Comparison of ENCODE assay signal across 27 cellular contexts in genomic region chr7:45102785-45103712, GRCh38. TPM values are rescaled to one million over a fixed set of nuclear protein-coding genes. Genes with fewer than 3 reads are reported as not detected.
DNase-seq lines count a peak whose midpoint lies in the region; ATAC-seq, FAIRE-seq and TF ChIP-seq lines count a peak whose summit lies in the region.
"Had no signal": no experiment of that assay in that cellular context is flagged by ENCODE, and none has a peak within 500 bp of the region (broad histone marks: within the 10 kb centered on the region; RNA-seq: fewer than 3 reads in every experiment).

No MANE protein-coding gene starts in this region.

- H3K9me1 ChIP-seq in K562 (ENCODE audit: control insufficient read depth, insufficient read depth, low read length): peaks cover 5% of the 10 kb centered on the region

- no peak overlapping the region for H3K4me3 Mint-ChIP-seq in activated CD8-positive, alpha-beta T cell treated with anti-CD3 and anti-CD28 coated beads for 36 hours
- no peak overlapping the region for H3K4me3 Mint-ChIP-seq in activated CD8-positive, alpha-beta T cell treated with anti-CD3 and anti-CD28 coated beads, Interleukin-2, amount 10 ng/mL, durations not matched to agents 7 days and 5 days
- H3K4me3 Mint-ChIP-seq in stimulated activated effector memory CD8-positive, alpha-beta T cell treated with anti-CD3 and anti-CD28 coated beads, Interleukin-12 subunit alpha, Interleukin-12 subunit beta, amount 100 ng/mL, for 72 hours: no peak overlapping the region
- H3K4me3 Mint-ChIP-seq: CD8-positive, alpha-beta T cell had no signal

- TF ChIP-seq POLR2A in K562 (conservative IDR thresholded peaks at IDR 0.05): no peak

- no peaks in the 10 kb centered on the region for H3K9me3 ChIP-seq in K562 (replicated peaks; ENCODE audit: control insufficient read depth, insufficient read depth, low read depth, low read length)
- H3K9me3 ChIP-seq: BLaER1 treated with 17β-estradiol and CSF1 and Interleukin-3, amounts not matched to agents 10 nM and 100 nM; MG63; SJSA1 had no signal

- peak overlapping the region; percentile 16 for H3K27ac Mint-ChIP-seq in activated CD8-positive, alpha-beta T cell treated with anti-CD3 and anti-CD28 coated beads for 36 hours
- no peak overlapping the region for H3K27ac Mint-ChIP-seq in activated CD8-positive, alpha-beta T cell treated with anti-CD3 and anti-CD28 coated beads, Interleukin-2, amount 10 ng/mL, durations not matched to agents 7 days and 5 days
- peak overlapping the region; percentile 12 for H3K27ac Mint-ChIP-seq in stimulated activated effector memory CD8-positive, alpha-beta T cell treated with anti-CD3 and anti-CD28 coated beads, Interleukin-12 subunit alpha, Interleukin-12 subunit beta, amount 100 ng/mL, for 72 hours
- H3K27ac Mint-ChIP-seq: CD8-positive, alpha-beta T cell had no signal

- H3K27me3 ChIP-seq in K562 (ENCODE audit: control insufficient read depth in 2 of 2, insufficient read depth in 2 of 2, low read length in 2 of 2): no peaks in the 10 kb centered on the region
- H3K27me3 ChIP-seq: BLaER1 treated with 17β-estradiol and CSF1 and Interleukin-3, amounts not matched to agents 10 nM and 100 nM; MG63; SJSA1 had no signal

- TF ChIP-seq EP300 in K562 (IDR thresholded peaks at IDR 0.05; ENCODE audit: low read length): no peak

- no peak for FAIRE-seq in K562 (lab: Jason Lieb, UNC)
- FAIRE-seq: G401.6, GM12892, RCC 7860 had no signal

- peaks cover 42% of the 10 kb centered on the region for H3K79me2 ChIP-seq in K562 (ENCODE audit: control insufficient read depth, insufficient read depth, low read length)

- no peak overlapping the region for H3K4me2 ChIP-seq in K562 (ENCODE audit: insufficient read depth, low read length)
- H3K4me2 ChIP-seq: BLaER1 treated with 17β-estradiol and CSF1 and Interleukin-3, amounts not matched to agents 10 nM and 100 nM had no signal

- H3K4me3 ChIP-seq in K562: no peak overlapping the region
- H3K4me3 ChIP-seq: BLaER1 treated with 17β-estradiol and CSF1 and Interleukin-3, amounts not matched to agents 10 nM and 100 nM; MG63; SJSA1 had no signal

- no peak overlapping the region for H3K9ac ChIP-seq in K562 (ENCODE audit: insufficient read depth in 1 of 2, low read depth in 2 of 2, low read length in 2 of 2)

- peaks cover 1 to 23% of the 10 kb centered on the region in 2 experiments; a peak in 3 of 5 replicates for H3K4me1 ChIP-seq in K562 (replicated peaks in 1 of 2; ENCODE audit: control insufficient read depth in 2 of 2, insufficient read depth in 2 of 2, low read length in 2 of 2)
- H3K4me1 ChIP-seq: SJSA1 had no signal

- no peak for TF ChIP-seq RAD21 in K562 (CRISPR knock-in tag; conservative IDR thresholded peaks at IDR 0.05 in 1 of 2, IDR thresholded peaks at IDR 0.05 in 1 of 2)

- peaks cover 48% of the 10 kb centered on the region for H4K20me1 ChIP-seq in K562 (replicated peaks; ENCODE audit: control insufficient read depth, insufficient read depth, low read length)

- no peak overlapping the region for H3K27ac ChIP-seq in K562 (ENCODE audit: extremely low read depth, low read depth, low read length)
- H3K27ac ChIP-seq: BLaER1 treated with 17β-estradiol and CSF1 and Interleukin-3, amounts not matched to agents 10 nM and 100 nM; SJSA1 had no signal

- no peak for TF ChIP-seq CTCF in activated CD8-positive, alpha-beta T cell treated with anti-CD3 and anti-CD28 coated beads for 36 hours (IDR thresholded peaks at IDR 0.05)
- TF ChIP-seq CTCF in K562 (IDR thresholded peaks at IDR 0.05 in 2 of 3, conservative IDR thresholded peaks at IDR 0.05 in 1 of 3; ENCODE audit: insufficient read depth in 2 of 3, low read depth in 1 of 3, low read length in 3 of 3): no peak

- POLR2A ChIA-PET in activated CD8-positive, alpha-beta T cell treated with anti-CD3 and anti-CD28 coated beads for 36 hours (lab: Charles Lee): interaction anchor here (0.6 to 1.2 kb wide), 4 partner anchors 10 to 146 kb away, joined by 3 to 7 read pairs (median 4); no protein-coding TSS in a partner anchor
- POLR2A ChIA-PET in activated CD8-positive, alpha-beta T cell treated with anti-CD3 and anti-CD28 coated beads, Interleukin-2, amount 10 ng/mL, durations not matched to agents 7 days and 5 days (lab: Charles Lee): interaction anchor here (0.5 to 0.8 kb wide), 3 partner anchors 8 to 108 kb away, joined by 3 to 4 read pairs (median 4); partner anchors contain the start of gene TBRG4
- POLR2A ChIA-PET in K562 (lab: Yijun Ruan, JAX): interaction anchor here (0.6 to 4.2 kb wide), 6 partner anchors 9 to 811 kb away, joined by 3 to 19 read pairs (median 4); partner anchors contain the start of gene TBRG4

- peaks cover 93% of the 10 kb centered on the region for H3K36me3 ChIP-seq in K562 (ENCODE audit: control insufficient read depth, insufficient read depth, low read length)

- no peak for DNase-seq in activated CD8-positive, alpha-beta T cell treated with anti-CD3 and anti-CD28 coated beads for 36 hours
- DNase-seq in activated CD8-positive, alpha-beta T cell treated with anti-CD3 and anti-CD28 coated beads, Interleukin-2, amount 10 ng/mL, durations not matched to agents 7 days and 5 days: no peak
- DNase-seq in K562 (ENCODE audit: extremely low read depth in 1 of 4, low spot score in 3 of 4): no peak
- peak; percentile 75 for DNase-seq in mesenteric fat pad (ENCODE audit: low spot score)
- DNase-seq in stimulated activated effector memory CD8-positive, alpha-beta T cell treated with anti-CD3 and anti-CD28 coated beads, Interleukin-12 subunit alpha, Interleukin-12 subunit beta, amount 100 ng/mL, for 72 hours (ENCODE audit: low spot score in 2 of 2): no peak
- no peak for DNase-seq in NCI-H748 treated with DMSO at 0.1 percent for 48 hours (lab: John Stamatoyannopoulos, UW)
- DNase-seq: 8988T; CD8-positive, alpha-beta T cell; DMS153; GOT3; HCEC 1CT; MG63; NCI-H1417; NCI-H1694 treated with DMSO at 0.1 percent for 48 hours; NCI-H2081 treated with DMSO at 0.1 percent for 48 hours; NCI-H2171 treated with DMSO at 0.1 percent for 48 hours; NCI-H526; OCI-M1 had no signal

- no peak for ATAC-seq in activated CD8-positive, alpha-beta T cell treated with anti-CD3 and anti-CD28 coated beads for 36 hours
- ATAC-seq in activated CD8-positive, alpha-beta T cell treated with anti-CD3 and anti-CD28 coated beads, Interleukin-2, amount 10 ng/mL, durations not matched to agents 7 days and 5 days: no peak
- ATAC-seq in K562: no peak
- no peak for ATAC-seq in stimulated activated effector memory CD8-positive, alpha-beta T cell treated with anti-CD3 and anti-CD28 coated beads, Interleukin-12 subunit alpha, Interleukin-12 subunit beta, amount 100 ng/mL, for 72 hours
- no peak for ATAC-seq in GM19328 (IDR thresholded peaks at IDR 0.05; ENCODE audit: unreplicated experiment)
- ATAC-seq: CD8-positive, alpha-beta T cell; Right ventricle myocardium inferior had no signal

- no TSS peak for BruUV-seq in K562 (replicated peaks; lab: Mats Ljungman, UMichigan)

- intact Hi-C loops in activated CD8-positive, alpha-beta T cell treated with anti-CD3 and anti-CD28 coated beads for 36 hours (cut with micrococcal nuclease): no loop called here
- intact Hi-C loops in K562 (cut with micrococcal nuclease): no loop called here

- no peak overlapping the region for H2AFZ ChIP-seq in K562 (ENCODE audit: low read depth, low read length)

- in situ Hi-C loops in K562 (cut with MboI): no loop called here

- H3K9me3 Mint-ChIP-seq in activated CD8-positive, alpha-beta T cell treated with anti-CD3 and anti-CD28 coated beads for 36 hours: no peaks in the 10 kb centered on the region
- no peaks in the 10 kb centered on the region for H3K9me3 Mint-ChIP-seq in activated CD8-positive, alpha-beta T cell treated with anti-CD3 and anti-CD28 coated beads, Interleukin-2, amount 10 ng/mL, durations not matched to agents 7 days and 5 days (ENCODE audit: insufficient read depth)
- H3K9me3 Mint-ChIP-seq in stimulated activated effector memory CD8-positive, alpha-beta T cell treated with anti-CD3 and anti-CD28 coated beads, Interleukin-12 subunit alpha, Interleukin-12 subunit beta, amount 100 ng/mL, for 72 hours: no peaks in the 10 kb centered on the region
- H3K9me3 Mint-ChIP-seq: CD8-positive, alpha-beta T cell had no signal

- peaks cover 62% of the 10 kb centered on the region for H3K36me3 Mint-ChIP-seq in activated CD8-positive, alpha-beta T cell treated with anti-CD3 and anti-CD28 coated beads for 36 hours (ENCODE audit: low read depth)
- H3K36me3 Mint-ChIP-seq in activated CD8-positive, alpha-beta T cell treated with anti-CD3 and anti-CD28 coated beads, Interleukin-2, amount 10 ng/mL, durations not matched to agents 7 days and 5 days (ENCODE audit: low read depth): peaks cover 63% of the 10 kb centered on the region
- H3K36me3 Mint-ChIP-seq in stimulated activated effector memory CD8-positive, alpha-beta T cell treated with anti-CD3 and anti-CD28 coated beads, Interleukin-12 subunit alpha, Interleukin-12 subunit beta, amount 100 ng/mL, for 72 hours: peaks cover 100% of the 10 kb centered on the region

- 81% methylated on average over 13 of the region's 14 CpGs for WGBS in K562 (ENCODE audit: insufficient coverage, low coverage, missing lambda C conversion rate)

- no peaks in the 10 kb centered on the region for H3K27me3 Mint-ChIP-seq in activated CD8-positive, alpha-beta T cell treated with anti-CD3 and anti-CD28 coated beads for 36 hours
- H3K27me3 Mint-ChIP-seq in activated CD8-positive, alpha-beta T cell treated with anti-CD3 and anti-CD28 coated beads, Interleukin-2, amount 10 ng/mL, durations not matched to agents 7 days and 5 days (ENCODE audit: low read depth): no peaks in the 10 kb centered on the region

- CTCF ChIA-PET in activated CD8-positive, alpha-beta T cell treated with anti-CD3 and anti-CD28 coated beads for 36 hours (lab: Charles Lee): interaction anchor here (2.2 kb wide), 1 partner anchor 129 kb away, joined by 6 read pairs; no protein-coding TSS in a partner anchor
- CTCF ChIA-PET in activated CD8-positive, alpha-beta T cell treated with anti-CD3 and anti-CD28 coated beads, Interleukin-2, amount 10 ng/mL, durations not matched to agents 7 days and 5 days (lab: Charles Lee): interaction anchor here (1.0 kb wide), 1 partner anchor 35 kb away, joined by 4 read pairs; no protein-coding TSS in a partner anchor
- CTCF ChIA-PET in K562 (lab: Yijun Ruan, JAX; ENCODE audit: low intra/inter-chr PET ratio): no interaction called here

- H3K4me1 Mint-ChIP-seq in activated CD8-positive, alpha-beta T cell treated with anti-CD3 and anti-CD28 coated beads for 36 hours (ENCODE audit: low read depth): peaks cover 21% of the 10 kb centered on the region
- H3K4me1 Mint-ChIP-seq in activated CD8-positive, alpha-beta T cell treated with anti-CD3 and anti-CD28 coated beads, Interleukin-2, amount 10 ng/mL, durations not matched to agents 7 days and 5 days (ENCODE audit: low read depth): peaks cover 13% of the 10 kb centered on the region
- H3K4me1 Mint-ChIP-seq in stimulated activated effector memory CD8-positive, alpha-beta T cell treated with anti-CD3 and anti-CD28 coated beads, Interleukin-12 subunit alpha, Interleukin-12 subunit beta, amount 100 ng/mL, for 72 hours: peaks cover 12% of the 10 kb centered on the region

RNA-seq across cellular contexts. Expression of gene TBRG4, which starts 8.4 kb away (rescaled TPM):
- 100 to 1,000 TPM; 197 TPM for total RNA-seq in activated CD8-positive, alpha-beta T cell treated with anti-CD3 and anti-CD28 coated beads for 36 hours
- total RNA-seq in activated CD8-positive, alpha-beta T cell treated with anti-CD3 and anti-CD28 coated beads, Interleukin-2, amount 10 ng/mL, durations not matched to agents 7 days and 5 days: 100 to 1,000 TPM; 133 to 137 TPM
- 345 and 988 TPM in 2 replicates for total RNA-seq in K562 (2011; cell fraction: chromatin; rRNA removed; ENCODE audit: low replicate concordance)
- total RNA-seq in K562 (2011; cell fraction: nucleolus; rRNA removed): 627 and 629 TPM in 2 replicates
- 447 and 454 TPM in 2 replicates for total RNA-seq in K562 (2011; cell fraction: nucleoplasm; rRNA removed)
- total RNA-seq in K562 (2014; rRNA removed) (248 and 298 TPM in 2 replicates), K562 (2014; rRNA removed; fragmentation: Illumina TruSeq; extraction: Trizol) (111 and 141 TPM in 2 replicates), K562 (2015; rRNA removed; fragmentation: Illumina TruSeq; extraction: Trizol) (140 and 152 TPM in 2 replicates), K562 (2021) (258 and 287 TPM in 2 replicates), mesenteric fat pad (49.8 TPM)
- polyA plus RNA-seq in K562 (2011; rRNA removed) (278 and 317 TPM in 2 replicates), K562 (2014; fragmentation: Illumina TruSeq; extraction: Trizol) (295 and 322 TPM in 2 replicates), K562 (2014; fragmentation: Nextera tagmentation; extraction: Ambion mirVana) (10 to 100 TPM; 11.2 to 34.9 TPM), K562 (2014; rRNA removed) (216 and 223 TPM in 2 replicates)
- 213 and 315 TPM in 2 replicates for polyA plus RNA-seq in K562 (2011; cell fraction: cytosol; rRNA removed)
- polyA plus RNA-seq in K562 (2011; cell fraction: nucleus; rRNA removed): 714 and 782 TPM in 2 replicates
- 183 and 269 TPM in 2 replicates for polyA plus RNA-seq in K562 (2012)
- 276 and 311 TPM in 2 replicates for polyA minus RNA-seq in K562 (2011; rRNA and poly(A)+ RNA removed)
- polyA minus RNA-seq in K562 (2011; cell fraction: cytosol; rRNA and poly(A)+ RNA removed): 198 and 207 TPM in 2 replicates
- polyA minus RNA-seq in K562 (2011; cell fraction: nucleus; rRNA and poly(A)+ RNA removed): 413 and 539 TPM in 2 replicates

RNA-seq across cellular contexts. Expression of gene NACAD, which starts 14.3 kb away (rescaled TPM):
- total RNA-seq in activated CD8-positive, alpha-beta T cell treated with anti-CD3 and anti-CD28 coated beads for 36 hours: under 1 TPM; 0.31 to 0.50 TPM
- total RNA-seq in activated CD8-positive, alpha-beta T cell treated with anti-CD3 and anti-CD28 coated beads, Interleukin-2, amount 10 ng/mL, durations not matched to agents 7 days and 5 days: under 1 TPM; 0.05 to 0.16 TPM
- 0.11 and 0.79 TPM in 2 replicates for total RNA-seq in K562 (2011; cell fraction: chromatin; rRNA removed; ENCODE audit: low replicate concordance)
- under 0.01 TPM in 1 of 2 replicates, not detected in the other for total RNA-seq in K562 (2011; cell fraction: nucleolus; rRNA removed)
- total RNA-seq in K562 (2011; cell fraction: nucleoplasm; rRNA removed): 0.08 TPM in 1 of 2 replicates, not detected in the other
- total RNA-seq in K562 (2014; rRNA removed) (under 0.01 TPM in 1 of 2 replicates, not detected in the other), K562 (2014; rRNA removed; fragmentation: Illumina TruSeq; extraction: Trizol) (not detected in 2 replicates), K562 (2015; rRNA removed; fragmentation: Illumina TruSeq; extraction: Trizol) (not detected in 2 replicates), K562 (2021) (0.02 and 0.04 TPM in 2 replicates), mesenteric fat pad (6.2 TPM)
- polyA plus RNA-seq in K562 (2011; rRNA removed) (0.01 and 0.03 TPM in 2 replicates), K562 (2014; fragmentation: Illumina TruSeq; extraction: Trizol) (0.01 and 0.03 TPM in 2 replicates), K562 (2014; fragmentation: Nextera tagmentation; extraction: Ambion mirVana) (not detected), K562 (2014; rRNA removed) (0.04 TPM in 1 of 2 replicates, not detected in the other)
- polyA plus RNA-seq in K562 (2011; cell fraction: cytosol; rRNA removed): 0.01 and 0.03 TPM in 2 replicates
- 0.06 and 0.16 TPM in 2 replicates for polyA plus RNA-seq in K562 (2011; cell fraction: nucleus; rRNA removed)
- polyA plus RNA-seq in K562 (2012): 0.03 and 0.04 TPM in 2 replicates
- not detected in 2 replicates for polyA minus RNA-seq in K562 (2011; rRNA and poly(A)+ RNA removed)
- not detected in 2 replicates for polyA minus RNA-seq in K562 (2011; cell fraction: cytosol; rRNA and poly(A)+ RNA removed)
- polyA minus RNA-seq in K562 (2011; cell fraction: nucleus; rRNA and poly(A)+ RNA removed): 0.11 and 0.13 TPM in 2 replicates

RNA-seq across cellular contexts. Expression of gene RAMP3, which starts 54.5 kb away (rescaled TPM):
- not detected for total RNA-seq in activated CD8-positive, alpha-beta T cell treated with anti-CD3 and anti-CD28 coated beads for 36 hours
- total RNA-seq in activated CD8-positive, alpha-beta T cell treated with anti-CD3 and anti-CD28 coated beads, Interleukin-2, amount 10 ng/mL, durations not matched to agents 7 days and 5 days: not detected
- not detected in 2 replicates for total RNA-seq in K562 (2011; cell fraction: chromatin; rRNA removed; ENCODE audit: low replicate concordance)
- not detected in 2 replicates for total RNA-seq in K562 (2011; cell fraction: nucleolus; rRNA removed)
- not detected in 2 replicates for total RNA-seq in K562 (2011; cell fraction: nucleoplasm; rRNA removed)
- total RNA-seq in K562 (2014; rRNA removed) (not detected in 2 replicates), K562 (2014; rRNA removed; fragmentation: Illumina TruSeq; extraction: Trizol) (not detected in 2 replicates), K562 (2015; rRNA removed; fragmentation: Illumina TruSeq; extraction: Trizol) (not detected in 2 replicates), K562 (2021) (not detected in 2 replicates), mesenteric fat pad (49.2 TPM)
- polyA plus RNA-seq in K562 (2011; rRNA removed) (not detected in 2 replicates), K562 (2014; fragmentation: Illumina TruSeq; extraction: Trizol) (not detected in 2 replicates), K562 (2014; fragmentation: Nextera tagmentation; extraction: Ambion mirVana) (not detected), K562 (2014; rRNA removed) (not detected in 2 replicates)
- polyA plus RNA-seq in K562 (2011; cell fraction: cytosol; rRNA removed): not detected in 2 replicates
- not detected in 2 replicates for polyA plus RNA-seq in K562 (2011; cell fraction: nucleus; rRNA removed)
- not detected in 2 replicates for polyA plus RNA-seq in K562 (2012)
- not detected in 2 replicates for polyA minus RNA-seq in K562 (2011; rRNA and poly(A)+ RNA removed)
- not detected in 2 replicates for polyA minus RNA-seq in K562 (2011; cell fraction: cytosol; rRNA and poly(A)+ RNA removed)
- not detected in 2 replicates for polyA minus RNA-seq in K562 (2011; cell fraction: nucleus; rRNA and poly(A)+ RNA removed)
- total RNA-seq: CD8-positive, alpha-beta T cell; Daoy; LHCN-M2; SJSA1 had no signal

Comparison
In these comparisons a context has a peak if more than half of its experiments do, and no peak if none do; other contexts are left out.
1. RNA of gene RAMP3, which starts 54.5 kb away (total RNA-seq): 49.2 TPM in mesenteric fat pad (single experiment); not detected in activated CD8-positive, alpha-beta T cell treated with anti-CD3 and anti-CD28 coated beads for 36 hours, not detected in activated CD8-positive, alpha-beta T cell treated with anti-CD3 and anti-CD28 coated beads, Interleukin-2, amount 10 ng/mL, durations not matched to agents 7 days and 5 days and not detected in K562; every median in the first group is over 10 times any median in the second.